In genomic region chrX:154428176-154429171, GRCh38 we compare ENCODE assay signal across 1 cellular context.
A peak's percentile ranks its signal among the peaks of the same experiment; 100 is the strongest.
TF ChIP-seq lines count a peak whose summit lies in the region.

Gene ATP6AP1, plus strand, starts transcription at chrX:154428677. Its CDS starts 16 bp downstream, at chrX:154428693.

TF ChIP-seq in K562, 482 proteins besides CTCF, POLR2A, EP300 and RAD21 (continued from another document):
- TF ChIP-seq, protein P1, sequence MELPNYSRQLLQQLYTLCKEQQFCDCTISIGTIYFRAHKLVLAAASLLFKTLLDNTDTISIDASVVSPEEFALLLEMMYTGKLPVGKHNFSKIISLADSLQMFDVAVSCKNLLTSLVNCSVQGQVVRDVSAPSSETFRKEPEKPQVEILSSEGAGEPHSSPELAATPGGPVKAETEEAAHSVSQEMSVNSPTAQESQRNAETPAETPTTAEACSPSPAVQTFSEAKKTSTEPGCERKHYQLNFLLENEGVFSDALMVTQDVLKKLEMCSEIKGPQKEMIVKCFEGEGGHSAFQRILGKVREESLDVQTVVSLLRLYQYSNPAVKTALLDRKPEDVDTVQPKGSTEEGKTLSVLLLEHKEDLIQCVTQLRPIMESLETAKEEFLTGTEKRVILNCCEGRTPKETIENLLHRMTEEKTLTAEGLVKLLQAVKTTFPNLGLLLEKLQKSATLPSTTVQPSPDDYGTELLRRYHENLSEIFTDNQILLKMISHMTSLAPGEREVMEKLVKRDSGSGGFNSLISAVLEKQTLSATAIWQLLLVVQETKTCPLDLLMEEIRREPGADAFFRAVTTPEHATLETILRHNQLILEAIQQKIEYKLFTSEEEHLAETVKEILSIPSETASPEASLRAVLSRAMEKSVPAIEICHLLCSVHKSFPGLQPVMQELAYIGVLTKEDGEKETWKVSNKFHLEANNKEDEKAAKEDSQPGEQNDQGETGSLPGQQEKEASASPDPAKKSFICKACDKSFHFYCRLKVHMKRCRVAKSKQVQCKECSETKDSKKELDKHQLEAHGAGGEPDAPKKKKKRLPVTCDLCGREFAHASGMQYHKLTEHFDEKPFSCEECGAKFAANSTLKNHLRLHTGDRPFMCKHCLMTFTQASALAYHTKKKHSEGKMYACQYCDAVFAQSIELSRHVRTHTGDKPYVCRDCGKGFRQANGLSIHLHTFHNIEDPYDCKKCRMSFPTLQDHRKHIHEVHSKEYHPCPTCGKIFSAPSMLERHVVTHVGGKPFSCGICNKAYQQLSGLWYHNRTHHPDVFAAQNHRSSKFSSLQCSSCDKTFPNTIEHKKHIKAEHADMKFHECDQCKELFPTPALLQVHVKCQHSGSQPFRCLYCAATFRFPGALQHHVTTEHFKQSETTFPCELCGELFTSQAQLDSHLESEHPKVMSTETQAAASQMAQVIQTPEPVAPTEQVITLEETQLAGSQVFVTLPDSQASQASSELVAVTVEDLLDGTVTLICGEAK (IDR thresholded peaks at IDR 0.05): peak; percentile 18; the same call in 1 of the 2 replicates
- TF ChIP-seq, protein P1 (CRISPR knock-in tag; IDR thresholded peaks at IDR 0.05): no peak
- TF ChIP-seq HNRNPK (IDR thresholded peaks at IDR 0.05; ENCODE audit: low read depth, low read length, poor library complexity, severe bottlenecking) (no peak), ZKSCAN1 (IDR thresholded peaks at IDR 0.05; ENCODE audit: low read depth, low read length) (0 out of 2 replicates have a peak, but pooled peaks have one; percentile 17), SREBF1 (IDR thresholded peaks at IDR 0.05; ENCODE audit: borderline replicate concordance, low read depth, low read length) (peak; percentile 84), BHLHE40 (IDR thresholded peaks at IDR 0.05; ENCODE audit: low read length) (peak; percentile 85), SMARCA5 (IDR thresholded peaks at IDR 0.05) (0 out of 2 replicates have a peak, but pooled peaks have one; percentile 55)
- TF ChIP-seq, protein P2, sequence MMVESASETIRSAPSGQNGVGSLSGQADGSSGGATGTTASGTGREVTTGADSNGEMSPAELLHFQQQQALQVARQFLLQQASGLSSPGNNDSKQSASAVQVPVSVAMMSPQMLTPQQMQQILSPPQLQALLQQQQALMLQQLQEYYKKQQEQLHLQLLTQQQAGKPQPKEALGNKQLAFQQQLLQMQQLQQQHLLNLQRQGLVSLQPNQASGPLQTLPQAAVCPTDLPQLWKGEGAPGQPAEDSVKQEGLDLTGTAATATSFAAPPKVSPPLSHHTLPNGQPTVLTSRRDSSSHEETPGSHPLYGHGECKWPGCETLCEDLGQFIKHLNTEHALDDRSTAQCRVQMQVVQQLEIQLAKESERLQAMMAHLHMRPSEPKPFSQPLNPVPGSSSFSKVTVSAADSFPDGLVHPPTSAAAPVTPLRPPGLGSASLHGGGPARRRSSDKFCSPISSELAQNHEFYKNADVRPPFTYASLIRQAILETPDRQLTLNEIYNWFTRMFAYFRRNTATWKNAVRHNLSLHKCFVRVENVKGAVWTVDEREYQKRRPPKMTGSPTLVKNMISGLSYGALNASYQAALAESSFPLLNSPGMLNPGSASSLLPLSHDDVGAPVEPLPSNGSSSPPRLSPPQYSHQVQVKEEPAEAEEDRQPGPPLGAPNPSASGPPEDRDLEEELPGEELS (CRISPR knock-in tag; IDR thresholded peaks at IDR 0.05; ENCODE audit: borderline replicate concordance): no peak
